Comparison of ENCODE assay signal across 9 cellular contexts in genomic region chr3:65597225-65597951, GRCh38.
DNase-seq lines count a peak whose midpoint lies in the region; ATAC-seq and TF ChIP-seq lines count a peak whose summit lies in the region.
"Had no signal": no experiment of that assay in that cellular context is flagged by ENCODE, and none has a peak within 500 bp of the region (broad histone marks: within the 10 kb centered on the region; RNA-seq: fewer than 3 reads in every experiment).

No MANE protein-coding gene starts in this region.

- no peak overlapping the region for H3K9ac ChIP-seq in MM.1S (ENCODE audit: low read length)
- H3K9ac ChIP-seq: parathyroid adenoma had no signal

- H3K36me3 ChIP-seq in GM23338 (ENCODE audit: insufficient read depth), result no peaks in the 10 kb centered on the region
- no peaks in the 10 kb centered on the region for H3K36me3 ChIP-seq in MM.1S (replicated peaks; ENCODE audit: insufficient read depth, low read length)

- H3K4me2 ChIP-seq in GM23338 (peak overlapping the region; percentile 91), MM.1S (ENCODE audit: low read depth, low read length) (no peak overlapping the region)

- no peak overlapping the region for H2AFZ ChIP-seq in GM23338
- no peak overlapping the region for H2AFZ ChIP-seq in MM.1S (ENCODE audit: low read length)
- H2AFZ ChIP-seq: parathyroid adenoma had no signal

- H3K27ac Mint-ChIP-seq in GM23338, result peak overlapping the region; percentile 98

- H3K4me1 ChIP-seq in GM23338 (ENCODE audit: insufficient read depth) (peaks cover 49% of the 10 kb centered on the region), MM.1S (ENCODE audit: low read length) (no peaks in the 10 kb centered on the region)

- H4K20me1 ChIP-seq in GM23338 (replicated peaks; ENCODE audit: insufficient read depth) (no peaks in the 10 kb centered on the region), MM.1S (ENCODE audit: insufficient read depth, low read length) (no peaks in the 10 kb centered on the region)

- intact Hi-C loops in sciatic nerve (cut with DNase I), result no loop called here

- H3K9me3 Mint-ChIP-seq in GM23338, result no peaks in the 10 kb centered on the region

- H3K27ac ChIP-seq in GM23338 (ENCODE audit: low read depth) (peak overlapping the region; percentile 100), angular gyrus (ENCODE audit: low read depth, low read length) (peak overlapping the region; percentile 67), MM.1S (ENCODE audit: low read length) (no peak overlapping the region)
- H3K27ac ChIP-seq: parathyroid adenoma had no signal

- H3K27me3 ChIP-seq in GM23338 (ENCODE audit: insufficient read depth), result no peaks in the 10 kb centered on the region
- no peaks in the 10 kb centered on the region for H3K27me3 ChIP-seq in MM.1S (replicated peaks; ENCODE audit: insufficient read depth, low read length)

- peak overlapping the region; percentile 72 for H3K4me3 ChIP-seq in GM23338
- no peak overlapping the region for H3K4me3 ChIP-seq in MM.1S (ENCODE audit: low read length)

- H3K4me3 Mint-ChIP-seq in GM23338, result peak overlapping the region; percentile 84

- peaks cover 4% of the 10 kb centered on the region for H3K27me3 Mint-ChIP-seq in GM23338 (ENCODE audit: insufficient read depth, low read depth, poor library complexity)

- H3K9me3 ChIP-seq in MM.1S (replicated peaks; ENCODE audit: insufficient read depth, low read length), result no peaks in the 10 kb centered on the region

- DNase-seq in GM23338 (ENCODE audit: low spot score), result peak; percentile 98
- DNase-seq in iPS DF 19.7 (ENCODE audit: low read depth, low spot score), result peak; percentile 91
- DNase-seq in sciatic nerve (ENCODE audit: low spot score), result peak; percentile 60
- no peak for DNase-seq in KG1 (lab: John Stamatoyannopoulos, UW)
- DNase-seq in MM.1S, result no peak

- TF ChIP-seq CTCF in GM23338 (conservative IDR thresholded peaks at IDR 0.05; ENCODE audit: low read depth in 2 of 2) (no peak), MM.1S (IDR thresholded peaks at IDR 0.05; ENCODE audit: low read length) (no peak)

- H3K4me1 Mint-ChIP-seq in GM23338, result peaks cover 58% of the 10 kb centered on the region

- ATAC-seq in GM23338, result peak; percentile 81
- peak; percentile 85 for ATAC-seq in sciatic nerve
- no peak for ATAC-seq in GM19035 (IDR thresholded peaks at IDR 0.05; ENCODE audit: unreplicated experiment)
- ATAC-seq in GM19455 (IDR thresholded peaks at IDR 0.05; ENCODE audit: unreplicated experiment), result no peak

- H3K36me3 Mint-ChIP-seq in GM23338 (ENCODE audit: low read depth), result no peaks in the 10 kb centered on the region

- H3F3A ChIP-seq in GM23338 (replicated peaks; ENCODE audit: low read depth), result 0 out of 2 replicates have a peak, but pooled peaks cover 2% of the 10 kb centered on the region
- no peaks in the 10 kb centered on the region for H3F3A ChIP-seq in MM.1S (ENCODE audit: insufficient read depth, low read length)

- H3K9me2 ChIP-seq in GM23338 (ENCODE audit: insufficient read depth) (no peaks in the 10 kb centered on the region), MM.1S (replicated peaks; ENCODE audit: insufficient read depth, low read length) (no peaks in the 10 kb centered on the region)

- H3K79me2 ChIP-seq in GM23338 (replicated peaks; ENCODE audit: insufficient read depth) (peaks cover 50% of the 10 kb centered on the region), MM.1S (ENCODE audit: low read length) (no peaks in the 10 kb centered on the region)

TF ChIP-seq in GM23338, 12 proteins besides CTCF, POLR2A, EP300 and RAD21:
- TF ChIP-seq NANOG (IDR thresholded peaks at IDR 0.05; ENCODE audit: borderline replicate concordance) (no peak), REST (IDR thresholded peaks at IDR 0.05; ENCODE audit: unreplicated experiment) (no peak), STAT1 (IDR thresholded peaks at IDR 0.05; ENCODE audit: unreplicated experiment) (no peak), CREB1 (CRISPR knock-in tag; IDR thresholded peaks at IDR 0.05; ENCODE audit: low read depth) (no peak), EZH2 (IDR thresholded peaks at IDR 0.05; ENCODE audit: low read depth, unreplicated experiment) (no peak), JUNB (IDR thresholded peaks at IDR 0.05; ENCODE audit: unreplicated experiment) (no peak), POLR2AphosphoS5 (IDR thresholded peaks at IDR 0.05; ENCODE audit: low read depth) (no peak; the same call in none of the 2 replicates), ETS1 (IDR thresholded peaks at IDR 0.05) (no peak), ZNF331 (CRISPR knock-in tag; IDR thresholded peaks at IDR 0.05; ENCODE audit: low read depth) (no peak)
TF ChIP-seq in GM23338: peak in this region for 0.

Comparison
In these comparisons a context has a peak if more than half of its experiments do, and no peak if none do; other contexts are left out.
1. ATAC-seq: peak in GM23338 (single experiment) and sciatic nerve (single experiment); none in GM19035 (single experiment) and GM19455 (single experiment).
2. DNase-seq: peak in GM23338 (single experiment), iPS DF 19.7 (single experiment) and sciatic nerve (single experiment); none in KG1 (single experiment) and MM.1S (single experiment).